ENCODE assay signal across 2 cellular contexts in the genomic region with DNA sequence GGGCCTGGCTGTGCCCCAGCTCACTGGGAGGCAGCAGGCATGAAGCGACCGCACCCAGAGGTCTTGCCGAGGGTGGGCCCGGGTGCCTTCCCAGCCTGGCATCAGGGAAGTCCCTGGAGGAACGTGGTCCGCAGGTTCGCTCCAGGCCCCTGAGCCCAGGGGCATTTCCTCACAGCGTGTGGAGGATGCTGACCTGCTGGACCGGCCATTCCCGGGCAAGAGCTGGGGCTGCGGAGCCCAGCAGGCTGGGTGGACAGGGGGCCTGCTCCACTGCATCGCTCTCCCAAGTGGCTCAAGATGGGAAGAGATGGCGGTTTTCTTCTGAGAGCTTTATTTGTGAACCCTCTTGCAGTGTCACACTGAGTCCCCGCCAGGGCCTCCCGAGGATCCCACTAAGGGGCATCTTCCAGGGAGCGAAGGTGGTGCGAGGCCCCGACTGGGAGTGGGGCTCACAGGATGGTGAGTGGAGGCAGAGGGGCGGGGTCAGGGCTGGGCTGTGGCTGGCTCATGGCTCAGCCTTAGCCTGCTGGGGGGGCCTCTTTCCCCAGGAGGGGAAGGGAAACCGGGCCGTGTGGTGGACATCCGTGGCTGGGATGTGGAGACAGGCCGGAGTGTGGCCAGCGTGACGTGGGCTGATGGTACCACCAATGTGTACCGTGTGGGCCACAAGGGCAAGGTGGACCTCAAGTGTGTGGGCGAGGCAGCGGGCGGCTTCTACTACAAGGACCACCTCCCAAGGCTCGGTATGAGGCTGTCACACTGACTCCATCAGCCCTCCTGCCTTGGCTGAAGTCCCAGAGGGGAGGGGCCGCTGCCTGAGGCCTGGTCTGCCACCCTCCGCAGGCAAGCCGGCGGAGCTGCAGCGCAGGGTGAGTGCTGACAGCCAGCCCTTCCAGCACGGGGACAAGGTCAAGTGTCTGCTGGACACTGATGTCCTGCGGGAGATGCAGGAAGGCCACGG.
TF ChIP-seq lines count a peak whose summit lies in the region.

No MANE protein-coding gene starts in this region.

TF ChIP-seq in IMR-90, 13 proteins besides CTCF, POLR2A, EP300 and RAD21:
- TF ChIP-seq CHD1 (IDR thresholded peaks at IDR 0.05; ENCODE audit: low read depth, low read length) (no peak), FOS (IDR thresholded peaks at IDR 0.05; ENCODE audit: low read depth, low read length) (no peak), MAZ (IDR thresholded peaks at IDR 0.05; ENCODE audit: borderline replicate concordance, low read depth, low read length) (no peak), NFE2L2 (IDR thresholded peaks at IDR 0.05; ENCODE audit: low read depth, low read length) (no peak), SMC3 (IDR thresholded peaks at IDR 0.05; ENCODE audit: low read depth, low read length) (no peak), CEBPB (IDR thresholded peaks at IDR 0.05; ENCODE audit: low read depth, low read length) (no peak), RFX5 (IDR thresholded peaks at IDR 0.05; ENCODE audit: low read depth, low read length) (no peak)

TF ChIP-seq in K562, 482 proteins besides CTCF, POLR2A, EP300 and RAD21:
- TF ChIP-seq, protein P1, sequence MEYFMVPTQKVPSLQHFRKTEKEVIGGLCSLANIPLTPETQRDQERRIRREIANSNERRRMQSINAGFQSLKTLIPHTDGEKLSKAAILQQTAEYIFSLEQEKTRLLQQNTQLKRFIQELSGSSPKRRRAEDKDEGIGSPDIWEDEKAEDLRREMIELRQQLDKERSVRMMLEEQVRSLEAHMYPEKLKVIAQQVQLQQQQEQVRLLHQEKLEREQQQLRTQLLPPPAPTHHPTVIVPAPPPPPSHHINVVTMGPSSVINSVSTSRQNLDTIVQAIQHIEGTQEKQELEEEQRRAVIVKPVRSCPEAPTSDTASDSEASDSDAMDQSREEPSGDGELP (CRISPR knock-in tag; IDR thresholded peaks at IDR 0.05; ENCODE audit: borderline replicate concordance) = peak; percentile 10; the same call in 1 of the 2 replicates
- TF ChIP-seq OTX1 (CRISPR knock-in tag; IDR thresholded peaks at IDR 0.05) = no peak
- peak; percentile 75 for TF ChIP-seq NFIC (IDR thresholded peaks at IDR 0.05)
- TF ChIP-seq, protein P2, sequence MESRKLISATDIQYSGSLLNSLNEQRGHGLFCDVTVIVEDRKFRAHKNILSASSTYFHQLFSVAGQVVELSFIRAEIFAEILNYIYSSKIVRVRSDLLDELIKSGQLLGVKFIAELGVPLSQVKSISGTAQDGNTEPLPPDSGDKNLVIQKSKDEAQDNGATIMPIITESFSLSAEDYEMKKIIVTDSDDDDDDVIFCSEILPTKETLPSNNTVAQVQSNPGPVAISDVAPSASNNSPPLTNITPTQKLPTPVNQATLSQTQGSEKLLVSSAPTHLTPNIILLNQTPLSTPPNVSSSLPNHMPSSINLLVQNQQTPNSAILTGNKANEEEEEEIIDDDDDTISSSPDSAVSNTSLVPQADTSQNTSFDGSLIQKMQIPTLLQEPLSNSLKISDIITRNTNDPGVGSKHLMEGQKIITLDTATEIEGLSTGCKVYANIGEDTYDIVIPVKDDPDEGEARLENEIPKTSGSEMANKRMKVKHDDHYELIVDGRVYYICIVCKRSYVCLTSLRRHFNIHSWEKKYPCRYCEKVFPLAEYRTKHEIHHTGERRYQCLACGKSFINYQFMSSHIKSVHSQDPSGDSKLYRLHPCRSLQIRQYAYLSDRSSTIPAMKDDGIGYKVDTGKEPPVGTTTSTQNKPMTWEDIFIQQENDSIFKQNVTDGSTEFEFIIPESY (CRISPR knock-in tag; IDR thresholded peaks at IDR 0.05) = peak; percentile 81
- TF ChIP-seq SMARCB1 (IDR thresholded peaks at IDR 0.05; ENCODE audit: insufficient read length, low read depth) = no peak
